In genomic region chr4:142823796-142824195, GRCh38 we compare ENCODE assay signal across 18 cellular contexts. TPM values are rescaled to one million over a fixed set of nuclear protein-coding genes. Genes with fewer than 3 reads are reported as not detected.
DNase-seq lines count a peak whose midpoint lies in the region; ATAC-seq, FAIRE-seq and TF ChIP-seq lines count a peak whose summit lies in the region.
"Had no signal": no experiment of that assay in that cellular context is flagged by ENCODE, and none has a peak within 500 bp of the region (broad histone marks: within the 10 kb centered on the region; RNA-seq: fewer than 3 reads in every experiment).

No MANE protein-coding gene starts in this region.

- intact Hi-C loops in left ventricle myocardium superior (cut with micrococcal nuclease) (no loop called here), left cardiac atrium (cut with DNase I) (no loop called here)

- no peaks in the 10 kb centered on the region for H3K27me3 ChIP-seq in astrocyte (ENCODE audit: insufficient read depth, low read length)

- no peak for TF ChIP-seq CTCF in astrocyte (IDR thresholded peaks at IDR 0.05; ENCODE audit: insufficient read depth, low read depth, low read length)

- peaks cover 35% of the 10 kb centered on the region for H3K4me1 Mint-ChIP-seq in activated T-cell treated with anti-CD3 and anti-CD28 coated beads, Interleukin-2, amount 50 U/mL, for 72 hours (ENCODE audit: low read depth)
- H3K4me1 Mint-ChIP-seq in astrocyte (ENCODE audit: low read depth, unreplicated experiment): peaks cover 4% of the 10 kb centered on the region
- peaks cover 11% of the 10 kb centered on the region for H3K4me1 Mint-ChIP-seq in stimulated activated naive CD8-positive, alpha-beta T cell treated with anti-CD3 and anti-CD28 coated beads, Interleukin-15, amount 100 ng/mL, for 72 hours

- no peak overlapping the region for H3K27ac ChIP-seq in astrocyte (ENCODE audit: low read depth, low read length)
- H3K27ac ChIP-seq: HL-60 had no signal

- FAIRE-seq in astrocyte (lab: Jason Lieb, UNC): peak; percentile 45
- FAIRE-seq: D721Med, GM12891 had no signal

- H3K79me2 ChIP-seq in astrocyte (ENCODE audit: insufficient read depth, low read length): no peaks in the 10 kb centered on the region

- peaks cover 2% of the 10 kb centered on the region for H3K4me1 ChIP-seq in astrocyte (ENCODE audit: insufficient read depth, low read length)

- no peak overlapping the region for H3K4me3 ChIP-seq in astrocyte (ENCODE audit: insufficient read depth, low read depth, low read length)
- H3K4me3 ChIP-seq: GM23338 had no signal

- H2AFZ ChIP-seq in astrocyte (ENCODE audit: low read depth, low read length): no peak overlapping the region
- H2AFZ ChIP-seq: GM23338 had no signal

- peaks cover 3 to 6% of the 10 kb centered on the region in 2 donors for H3K9me3 Mint-ChIP-seq in activated T-cell treated with anti-CD3 and anti-CD28 coated beads, Interleukin-2, amount 50 U/mL, for 72 hours
- H3K9me3 Mint-ChIP-seq in astrocyte (ENCODE audit: unreplicated experiment): no peaks in the 10 kb centered on the region
- H3K9me3 Mint-ChIP-seq in stimulated activated naive CD8-positive, alpha-beta T cell treated with anti-CD3 and anti-CD28 coated beads, Interleukin-15, amount 100 ng/mL, for 72 hours: peaks cover 4 to 9% of the 10 kb centered on the region in 2 donors
- H3K9me3 Mint-ChIP-seq: CD8-positive, alpha-beta T cell; GM23338 had no signal

- no peaks in the 10 kb centered on the region for H3K9me3 ChIP-seq in astrocyte (ENCODE audit: insufficient read depth, low read depth, low read length)

- no peak overlapping the region for H3K4me2 ChIP-seq in astrocyte (ENCODE audit: low read length)
- H3K4me2 ChIP-seq: GM23338 had no signal

- no peak for DNase-seq in activated T-cell treated with anti-CD3 and anti-CD28 coated beads, Interleukin-2, amount 50 U/mL, for 72 hours
- no peak for DNase-seq in activated T-cell treated with anti-CD3 and anti-CD28 coated beads for 4 hours
- no peak for DNase-seq in left ventricle myocardium superior
- DNase-seq in left cardiac atrium: no peak
- DNase-seq in astrocyte (ENCODE audit: low read depth): no peak
- DNase-seq in stimulated activated naive CD8-positive, alpha-beta T cell treated with anti-CD3 and anti-CD28 coated beads, Interleukin-15, amount 100 ng/mL, for 72 hours: no peak
- no peak for DNase-seq in NCI-H748 (lab: John Stamatoyannopoulos, UW; ENCODE audit: unreplicated experiment)
- DNase-seq: CD8-positive, alpha-beta T cell; COR-L47; DMS153; DMS79 treated with DMSO at 0.1 percent for 48 hours; H7 had no signal

- peak overlapping the region; percentile 89 for H3K27ac Mint-ChIP-seq in activated T-cell treated with anti-CD3 and anti-CD28 coated beads, Interleukin-2, amount 50 U/mL, for 72 hours
- no peak overlapping the region for H3K27ac Mint-ChIP-seq in astrocyte (ENCODE audit: unreplicated experiment)
- no peak overlapping the region for H3K27ac Mint-ChIP-seq in stimulated activated naive CD8-positive, alpha-beta T cell treated with anti-CD3 and anti-CD28 coated beads, Interleukin-15, amount 100 ng/mL, for 72 hours
- H3K27ac Mint-ChIP-seq: CD14-positive monocyte; CD8-positive, alpha-beta T cell; GM23338 had no signal

- H3K36me3 ChIP-seq in astrocyte (ENCODE audit: insufficient read depth, low read length): no peaks in the 10 kb centered on the region

- no peak overlapping the region for H3K9ac ChIP-seq in astrocyte (ENCODE audit: low read length)

- H3K27me3 Mint-ChIP-seq in activated T-cell treated with anti-CD3 and anti-CD28 coated beads, Interleukin-2, amount 50 U/mL, for 72 hours (ENCODE audit: low read depth): peaks cover 18% of the 10 kb centered on the region
- H3K27me3 Mint-ChIP-seq in astrocyte (ENCODE audit: low read depth, unreplicated experiment): no peaks in the 10 kb centered on the region
- peaks cover 7% of the 10 kb centered on the region for H3K27me3 Mint-ChIP-seq in stimulated activated naive CD8-positive, alpha-beta T cell treated with anti-CD3 and anti-CD28 coated beads, Interleukin-15, amount 100 ng/mL, for 72 hours

- ATAC-seq in activated T-cell treated with anti-CD3 and anti-CD28 coated beads, Interleukin-2, amount 50 U/mL, for 72 hours (replicated peaks in 1 of 2): peak; percentile 56 to 60
- ATAC-seq in left ventricle myocardium superior: peak; percentile 23
- ATAC-seq in left cardiac atrium: no peak
- peak; percentile 60 for ATAC-seq in stimulated activated naive CD8-positive, alpha-beta T cell treated with anti-CD3 and anti-CD28 coated beads, Interleukin-15, amount 100 ng/mL, for 72 hours
- no peak for ATAC-seq in GM19395 (IDR thresholded peaks at IDR 0.05; ENCODE audit: unreplicated experiment)
- ATAC-seq: CD8-positive, alpha-beta T cell; GM23338 had no signal

- H4K20me1 ChIP-seq in astrocyte (ENCODE audit: insufficient read depth, low read length): no peaks in the 10 kb centered on the region

- no peak overlapping the region for H3K4me3 Mint-ChIP-seq in activated T-cell treated with anti-CD3 and anti-CD28 coated beads, Interleukin-2, amount 50 U/mL, for 72 hours
- no peak overlapping the region for H3K4me3 Mint-ChIP-seq in astrocyte (ENCODE audit: unreplicated experiment)
- no peak overlapping the region for H3K4me3 Mint-ChIP-seq in stimulated activated naive CD8-positive, alpha-beta T cell treated with anti-CD3 and anti-CD28 coated beads, Interleukin-15, amount 100 ng/mL, for 72 hours
- H3K4me3 Mint-ChIP-seq: CD14-positive monocyte; CD8-positive, alpha-beta T cell; GM23338 had no signal

- H3K36me3 Mint-ChIP-seq in activated T-cell treated with anti-CD3 and anti-CD28 coated beads, Interleukin-2, amount 50 U/mL, for 72 hours (ENCODE audit: insufficient read depth in 2 of 2): peaks cover 2 to 11% of the 10 kb centered on the region in 2 donors
- H3K36me3 Mint-ChIP-seq in astrocyte (ENCODE audit: low read depth, unreplicated experiment): no peaks in the 10 kb centered on the region
- H3K36me3 Mint-ChIP-seq: CD14-positive monocyte; CD8-positive, alpha-beta T cell had no signal

RNA-seq across cellular contexts. Expression of gene INPP4B, which starts 22.3 kb away (rescaled TPM):
- 10 to 100 TPM; 64.9 to 67.3 TPM for total RNA-seq in activated T-cell treated with anti-CD3 and anti-CD28 coated beads, Interleukin-2, amount 50 U/mL, for 72 hours
- 15.5 TPM for total RNA-seq in left ventricle myocardium superior
- total RNA-seq in left cardiac atrium: 10 to 100 TPM in 1 of 2 donors, 1 to 10 TPM in 1; 9.0 to 11.0 TPM
- total RNA-seq in astrocyte: 2.4 and 2.8 TPM in 2 replicates

Comparison
In these comparisons a context has a peak if more than half of its experiments do, and no peak if none do; other contexts are left out.
1. ATAC-seq: peak in activated T-cell treated with anti-CD3 and anti-CD28 coated beads, Interleukin-2, amount 50 U/mL, for 72 hours (2 of 2), left ventricle myocardium superior (single experiment) and stimulated activated naive CD8-positive, alpha-beta T cell treated with anti-CD3 and anti-CD28 coated beads, Interleukin-15, amount 100 ng/mL, for 72 hours (single experiment); none in left cardiac atrium (0 of 2) and GM19395 (single experiment).